Comparison of ENCODE assay signal across 20 cellular contexts in genomic region chr14:44941591-44941990, GRCh38. TPM values are rescaled to one million over a fixed set of nuclear protein-coding genes. Genes with fewer than 3 reads are reported as not detected.
A peak's percentile ranks its signal among the peaks of the same experiment; 100 is the strongest.
DNase-seq lines count a peak whose midpoint lies in the region; ATAC-seq lines count a peak whose summit lies in the region.
"Had no signal": no experiment of that assay in that cellular context is flagged by ENCODE, and none has a peak within 500 bp of the region (broad histone marks: within the 10 kb centered on the region; RNA-seq: fewer than 3 reads in every experiment).

No MANE protein-coding gene starts in this region.

- DNase-seq in activated naive CD8-positive, alpha-beta T cell treated with anti-CD3 and anti-CD28 coated beads, Interleukin-2, amount 50 U/mL, for 24 hours = no peak
- DNase-seq in CD8-positive, alpha-beta memory T cell = no peak
- no peak for DNase-seq in activated T-helper 2 cell treated with anti-CD3 and anti-CD28 coated beads, Interferon-gamma antibody, Interleukin-2, Interleukin-4, amounts not matched to agents 10 μg/mL and 5 μg/mL and 100 μg/mL, durations not matched to agents 14 hours and 24 hours and 36 hours (ENCODE audit: low spot score)
- DNase-seq: CD8-positive, alpha-beta T cell; DMS79 treated with DMSO at 0.1 percent for 48 hours; GDM1; KG1; NCI-H1436; NCI-H2029; NCI-H2171; NCI-H446 treated with DMSO at 0.1 percent for 48 hours; NK-92 treated with Interleukin-12 subunit alpha and Interleukin-12 subunit beta, amount 100 ng/mL, for 24 hours; OCI-M1; SHP77 treated with DMSO at 0.1 percent for 48 hours had no signal

- H3K4me3 ChIP-seq in CD8-positive, alpha-beta memory T cell (ENCODE audit: low read length) = no peak overlapping the region

- H3K4me1 ChIP-seq in CD8-positive, alpha-beta memory T cell (ENCODE audit: insufficient read depth, low read length) = no peaks in the 10 kb centered on the region

- H3K4me1 Mint-ChIP-seq in activated naive CD8-positive, alpha-beta T cell (ENCODE audit: low read depth) = peaks cover 44% of the 10 kb centered on the region
- H3K4me1 Mint-ChIP-seq in activated naive CD8-positive, alpha-beta T cell treated with anti-CD3 and anti-CD28 coated beads, Interleukin-2, amount 50 U/mL, for 24 hours = peaks cover 20% of the 10 kb centered on the region
- H3K4me1 Mint-ChIP-seq in CD8-positive, alpha-beta memory T cell = peaks cover 49 to 69% (median 68%) of the 10 kb centered on the region in 3 donors
- peaks cover 23% of the 10 kb centered on the region for H3K4me1 Mint-ChIP-seq in activated T-helper 2 cell treated with anti-CD3 and anti-CD28 coated beads, Interferon-gamma antibody, Interleukin-2, Interleukin-4, amounts not matched to agents 10 μg/mL and 5 μg/mL and 100 μg/mL, durations not matched to agents 14 hours and 24 hours and 36 hours (ENCODE audit: low read depth)

- H3K9me3 Mint-ChIP-seq in activated naive CD8-positive, alpha-beta T cell (ENCODE audit: low read depth) = peaks cover 4% of the 10 kb centered on the region
- H3K9me3 Mint-ChIP-seq in activated naive CD8-positive, alpha-beta T cell treated with anti-CD3 and anti-CD28 coated beads, Interleukin-2, amount 50 U/mL, for 24 hours = peaks cover 4% of the 10 kb centered on the region
- no peaks in the 10 kb centered on the region for H3K9me3 Mint-ChIP-seq in CD8-positive, alpha-beta memory T cell
- peaks cover 6% of the 10 kb centered on the region for H3K9me3 Mint-ChIP-seq in activated T-helper 2 cell treated with anti-CD3 and anti-CD28 coated beads, Interferon-gamma antibody, Interleukin-2, Interleukin-4, amounts not matched to agents 10 μg/mL and 5 μg/mL and 100 μg/mL, durations not matched to agents 14 hours and 24 hours and 36 hours

- POLR2A ChIA-PET in CD8-positive, alpha-beta memory T cell (lab: Charles Lee) = no interaction called here

- CTCF ChIA-PET in CD8-positive, alpha-beta memory T cell (lab: Charles Lee) = no interaction called here

- H3K36me3 ChIP-seq in CD8-positive, alpha-beta memory T cell (ENCODE audit: insufficient read depth, low read length) = peaks cover 31% of the 10 kb centered on the region

- intact Hi-C loops in activated T-helper 2 cell treated with anti-CD3 and anti-CD28 coated beads, Interferon-gamma antibody, Interleukin-2, Interleukin-4, amounts not matched to agents 10 μg/mL and 5 μg/mL and 100 μg/mL, durations not matched to agents 14 hours and 24 hours and 36 hours (cut with micrococcal nuclease) = no loop called here

- no peak overlapping the region for H3K4me3 Mint-ChIP-seq in activated naive CD8-positive, alpha-beta T cell
- H3K4me3 Mint-ChIP-seq in activated naive CD8-positive, alpha-beta T cell treated with anti-CD3 and anti-CD28 coated beads, Interleukin-2, amount 50 U/mL, for 24 hours = no peak overlapping the region
- H3K4me3 Mint-ChIP-seq in CD8-positive, alpha-beta memory T cell = peak overlapping the region in 2 of 7 donors; percentile 8
- H3K4me3 Mint-ChIP-seq in activated T-helper 2 cell treated with anti-CD3 and anti-CD28 coated beads, Interferon-gamma antibody, Interleukin-2, Interleukin-4, amounts not matched to agents 10 μg/mL and 5 μg/mL and 100 μg/mL, durations not matched to agents 14 hours and 24 hours and 36 hours (ENCODE audit: low read depth) = no peak overlapping the region
- H3K4me3 Mint-ChIP-seq: B cell; CD8-positive, alpha-beta T cell had no signal

- H3K36me3 Mint-ChIP-seq in activated naive CD8-positive, alpha-beta T cell = peaks cover 51% of the 10 kb centered on the region
- peaks cover 69% of the 10 kb centered on the region for H3K36me3 Mint-ChIP-seq in activated naive CD8-positive, alpha-beta T cell treated with anti-CD3 and anti-CD28 coated beads, Interleukin-2, amount 50 U/mL, for 24 hours (ENCODE audit: low read depth)
- peaks cover 35 to 73% (median 47%) of the 10 kb centered on the region in 3 donors for H3K36me3 Mint-ChIP-seq in CD8-positive, alpha-beta memory T cell
- peaks cover 73% of the 10 kb centered on the region for H3K36me3 Mint-ChIP-seq in activated T-helper 2 cell treated with anti-CD3 and anti-CD28 coated beads, Interferon-gamma antibody, Interleukin-2, Interleukin-4, amounts not matched to agents 10 μg/mL and 5 μg/mL and 100 μg/mL, durations not matched to agents 14 hours and 24 hours and 36 hours (ENCODE audit: low read depth)

- peak overlapping the region; percentile 46 for H3K27ac Mint-ChIP-seq in activated naive CD8-positive, alpha-beta T cell
- H3K27ac Mint-ChIP-seq in activated naive CD8-positive, alpha-beta T cell treated with anti-CD3 and anti-CD28 coated beads, Interleukin-2, amount 50 U/mL, for 24 hours = no peak overlapping the region
- H3K27ac Mint-ChIP-seq in CD8-positive, alpha-beta memory T cell = peak overlapping the region in 6 of 8 donors; percentile 33 to 91 (median 50)
- H3K27ac Mint-ChIP-seq in activated T-helper 2 cell treated with anti-CD3 and anti-CD28 coated beads, Interferon-gamma antibody, Interleukin-2, Interleukin-4, amounts not matched to agents 10 μg/mL and 5 μg/mL and 100 μg/mL, durations not matched to agents 14 hours and 24 hours and 36 hours = peak overlapping the region; percentile 15
- H3K27ac Mint-ChIP-seq: B cell had no signal

- H3K9me3 ChIP-seq in CD8-positive, alpha-beta memory T cell (ENCODE audit: low read length) = no peaks in the 10 kb centered on the region

- H3K27me3 Mint-ChIP-seq in activated naive CD8-positive, alpha-beta T cell = no peaks in the 10 kb centered on the region
- H3K27me3 Mint-ChIP-seq in activated naive CD8-positive, alpha-beta T cell treated with anti-CD3 and anti-CD28 coated beads, Interleukin-2, amount 50 U/mL, for 24 hours = no peaks in the 10 kb centered on the region
- no peaks in the 10 kb centered on the region for H3K27me3 Mint-ChIP-seq in CD8-positive, alpha-beta memory T cell
- H3K27me3 Mint-ChIP-seq in activated T-helper 2 cell treated with anti-CD3 and anti-CD28 coated beads, Interferon-gamma antibody, Interleukin-2, Interleukin-4, amounts not matched to agents 10 μg/mL and 5 μg/mL and 100 μg/mL, durations not matched to agents 14 hours and 24 hours and 36 hours (ENCODE audit: low read depth) = no peaks in the 10 kb centered on the region
- H3K27me3 Mint-ChIP-seq: B cell had no signal

- no peak overlapping the region for H3K27ac ChIP-seq in CD8-positive, alpha-beta memory T cell (ENCODE audit: low read depth, low read length)

- no peak for ATAC-seq in activated naive CD8-positive, alpha-beta T cell treated with anti-CD3 and anti-CD28 coated beads, Interleukin-2, amount 50 U/mL, for 24 hours
- no peak for ATAC-seq in HG03025 (IDR thresholded peaks at IDR 0.05; ENCODE audit: low FRiP score, unreplicated experiment)
- ATAC-seq in GM21381 (IDR thresholded peaks at IDR 0.05; ENCODE audit: unreplicated experiment) = no peak
- ATAC-seq in GM21576 (IDR thresholded peaks at IDR 0.05; ENCODE audit: unreplicated experiment) = no peak
- ATAC-seq: CD8-positive, alpha-beta T cell; HepG2 had no signal

- no peaks in the 10 kb centered on the region for H3K27me3 ChIP-seq in CD8-positive, alpha-beta memory T cell (ENCODE audit: insufficient read depth, low read length, poor library complexity, severe bottlenecking)

RNA-seq across cellular contexts. Expression of gene KLHL28, which starts 20.2 kb away (rescaled TPM):
- total RNA-seq in CD8-positive, alpha-beta memory T cell = 10 to 100 TPM; 12.3 to 13.4 TPM
- polyA plus RNA-seq in CD8-positive, alpha-beta memory T cell = 45.3 TPM
- total RNA-seq in activated T-helper 2 cell treated with anti-CD3 and anti-CD28 coated beads, Interferon-gamma antibody, Interleukin-2, Interleukin-4, amounts not matched to agents 10 μg/mL and 5 μg/mL and 100 μg/mL, durations not matched to agents 14 hours and 24 hours and 36 hours = 17.3 and 17.4 TPM in 2 replicates

RNA-seq across cellular contexts. Expression of gene TOGARAM1, which starts 20.4 kb away (rescaled TPM):
- 1 to 10 TPM; 7.2 to 7.5 TPM for total RNA-seq in CD8-positive, alpha-beta memory T cell
- polyA plus RNA-seq in CD8-positive, alpha-beta memory T cell = 11.4 TPM
- total RNA-seq in activated T-helper 2 cell treated with anti-CD3 and anti-CD28 coated beads, Interferon-gamma antibody, Interleukin-2, Interleukin-4, amounts not matched to agents 10 μg/mL and 5 μg/mL and 100 μg/mL, durations not matched to agents 14 hours and 24 hours and 36 hours = 7.3 and 11.1 TPM in 2 replicates
